In the genomic region with DNA sequence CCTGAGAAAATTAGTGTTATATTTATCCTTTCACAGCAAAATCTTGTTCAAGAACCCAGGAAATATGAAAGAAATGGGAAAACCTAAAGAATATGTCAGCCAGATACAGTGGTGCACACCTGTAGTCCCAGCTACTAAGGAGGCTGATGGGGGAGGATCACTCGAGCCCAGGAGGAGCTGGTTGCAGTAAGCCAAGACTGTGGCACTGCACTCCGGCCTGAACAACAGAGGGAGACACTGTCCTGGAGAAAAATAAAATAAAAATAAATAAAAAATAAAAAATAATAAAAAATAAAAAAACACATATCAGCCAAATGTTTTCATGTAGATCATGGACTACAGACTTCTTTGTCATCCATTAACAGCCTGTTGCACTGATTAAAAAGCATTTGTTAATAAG, we compare ENCODE assay signal across 15 cellular contexts.
"Had no signal": no experiment of that assay in that cellular context is flagged by ENCODE, and none has a peak within 500 bp of the region (broad histone marks: within the 10 kb centered on the region; RNA-seq: fewer than 3 reads in every experiment).

No MANE protein-coding gene starts in this region.

- ATAC-seq: left cardiac atrium; natural killer cell treated with Interleukin-12 subunit alpha and Interleukin-12 subunit beta and Interleukin-15 and Interleukin-18, amount 100 ng/mL, for 72 hours had no signal

- DNase-seq: activated B cell treated with CpG ODN at 0.5 μM for 24 hours; activated CD4-positive, alpha-beta T cell treated with anti-CD3 and anti-CD28 coated beads, Interleukin-2, amount 10 ng/mL, durations not matched to agents 7 days and 5 days; activated naive CD4-positive, alpha-beta T cell treated with anti-CD3 and anti-CD28 coated beads, Interleukin-2, amount 50 U/mL, for 16 hours; adrenal gland; central memory CD4-positive, alpha-beta T cell; glutamatergic neuron; left cardiac atrium; mammary epithelial cell; stimulated activated CD4-positive, alpha-beta T cell treated with anti-CD3 and anti-CD28 coated beads, Interleukin-15, amount 100 ng/mL, for 24 hours; stimulated activated CD4-positive, alpha-beta T cell treated with anti-CD3 and anti-CD28 coated beads, Interleukin-4, amount 100 ng/mL, for 24 hours had no signal

- H3K4me1 Mint-ChIP-seq: activated B cell treated with CpG ODN at 0.5 μM for 24 hours; activated CD4-positive, alpha-beta T cell treated with anti-CD3 and anti-CD28 coated beads, Interleukin-2, amount 10 ng/mL, durations not matched to agents 7 days and 5 days had no signal

- H3K9me3 Mint-ChIP-seq: dendritic cell treated with granulocyte-macrophage colony-stimulating factor and Interleukin-4, amounts not matched to agents 40 ng/mL and 50 ng/mL, for 4 days; stimulated activated naive CD8-positive, alpha-beta T cell treated with anti-CD3 and anti-CD28 coated beads, Interleukin-15, Interleukin-2, amounts not matched to agents 100 ng/mL and 50 ng/mL, for 24 hours had no signal

- H3K27me3 Mint-ChIP-seq: activated B cell treated with CpG ODN at 0.5 μM for 24 hours; activated CD4-positive, alpha-beta T cell treated with anti-CD3 and anti-CD28 coated beads, Interleukin-2, amount 10 ng/mL, durations not matched to agents 7 days and 5 days; dendritic cell treated with granulocyte-macrophage colony-stimulating factor and Interleukin-4, amounts not matched to agents 40 ng/mL and 50 ng/mL, for 4 days; natural killer cell treated with Interleukin-12 subunit alpha and Interleukin-12 subunit beta and Interleukin-15 and Interleukin-18, amount 100 ng/mL, for 72 hours; stimulated activated naive CD8-positive, alpha-beta T cell treated with anti-CD3 and anti-CD28 coated beads, Interleukin-15, Interleukin-2, amounts not matched to agents 100 ng/mL and 50 ng/mL, for 24 hours had no signal

- H3K4me3 ChIP-seq: adrenal gland, esophagus muscularis mucosa had no signal

- H3K27ac Mint-ChIP-seq: activated B cell treated with CpG ODN at 0.5 μM for 24 hours; activated CD4-positive, alpha-beta T cell treated with anti-CD3 and anti-CD28 coated beads, Interleukin-2, amount 10 ng/mL, durations not matched to agents 7 days and 5 days; dendritic cell treated with granulocyte-macrophage colony-stimulating factor and Interleukin-4, amounts not matched to agents 40 ng/mL and 50 ng/mL, for 4 days; natural killer cell treated with Interleukin-12 subunit alpha and Interleukin-12 subunit beta and Interleukin-15 and Interleukin-18, amount 100 ng/mL, for 72 hours; stimulated activated naive CD8-positive, alpha-beta T cell treated with anti-CD3 and anti-CD28 coated beads, Interleukin-15, Interleukin-2, amounts not matched to agents 100 ng/mL and 50 ng/mL, for 24 hours; T-helper 1 cell treated with Interleukin-12 subunit alpha and Interleukin-12 subunit beta and Interleukin-4 antibody, amounts not matched to agents 30 μg/mL and 1 μg/mL, for 36 hours had no signal

- H3K4me3 Mint-ChIP-seq: activated B cell treated with CpG ODN at 0.5 μM for 24 hours; activated CD4-positive, alpha-beta T cell treated with anti-CD3 and anti-CD28 coated beads, Interleukin-2, amount 10 ng/mL, durations not matched to agents 7 days and 5 days; dendritic cell treated with granulocyte-macrophage colony-stimulating factor and Interleukin-4, amounts not matched to agents 40 ng/mL and 50 ng/mL, for 4 days; natural killer cell treated with Interleukin-12 subunit alpha and Interleukin-12 subunit beta and Interleukin-15 and Interleukin-18, amount 100 ng/mL, for 72 hours; stimulated activated naive CD8-positive, alpha-beta T cell treated with anti-CD3 and anti-CD28 coated beads, Interleukin-15, Interleukin-2, amounts not matched to agents 100 ng/mL and 50 ng/mL, for 24 hours; T-helper 1 cell treated with Interleukin-12 subunit alpha and Interleukin-12 subunit beta and Interleukin-4 antibody, amounts not matched to agents 30 μg/mL and 1 μg/mL, for 36 hours had no signal

- H3K9me3 ChIP-seq: adrenal gland, esophagus muscularis mucosa had no signal

- H3K36me3 ChIP-seq: adrenal gland, esophagus muscularis mucosa had no signal

- H3K27ac ChIP-seq: adrenal gland, esophagus muscularis mucosa had no signal

- H3K36me3 Mint-ChIP-seq: natural killer cell treated with Interleukin-12 subunit alpha and Interleukin-12 subunit beta and Interleukin-15 and Interleukin-18, amount 100 ng/mL, for 72 hours had no signal

- H3K27me3 ChIP-seq: adrenal gland, esophagus muscularis mucosa had no signal

- H3K4me1 ChIP-seq: adrenal gland, esophagus muscularis mucosa had no signal
